ENCODE assay signal across 13 cellular contexts in the genomic region with DNA sequence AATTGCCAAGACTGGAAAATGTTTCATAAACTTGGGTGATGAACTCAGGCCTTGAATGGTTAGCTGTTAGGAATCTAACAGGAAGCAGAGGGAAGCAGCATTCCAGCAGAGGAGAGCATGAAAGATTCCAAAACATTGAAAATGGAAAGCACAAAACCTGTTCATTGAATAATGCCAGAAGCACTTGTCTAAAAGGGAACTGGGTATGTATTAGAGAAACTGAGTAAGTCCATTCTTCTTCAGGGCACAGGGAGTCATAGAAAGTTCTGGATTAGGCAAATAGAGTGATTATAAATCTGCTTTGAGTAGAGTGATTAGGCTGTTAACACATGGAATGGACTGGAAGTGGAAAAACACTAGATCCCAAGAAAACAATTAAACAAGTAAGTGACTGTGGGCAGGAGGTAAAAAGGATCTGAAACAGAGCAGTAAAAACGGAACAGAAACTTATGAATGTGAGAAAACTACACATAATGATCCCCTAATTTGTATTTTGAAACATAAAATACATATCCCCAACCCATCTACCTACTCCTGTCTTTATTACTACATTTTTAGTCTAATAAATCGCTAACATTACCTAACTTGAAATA.
DNase-seq lines count a peak whose midpoint lies in the region; ATAC-seq and TF ChIP-seq lines count a peak whose summit lies in the region.
"Had no signal": no experiment of that assay in that cellular context is flagged by ENCODE, and none has a peak within 500 bp of the region (broad histone marks: within the 10 kb centered on the region; RNA-seq: fewer than 3 reads in every experiment).

No MANE protein-coding gene starts in this region.

- H3K9me3 ChIP-seq in gastrocnemius medialis: no peaks in the 10 kb centered on the region
- H3K9me3 ChIP-seq: Caco-2, pancreas, vagina had no signal

- intact Hi-C loops in Right ventricle myocardium inferior (cut with DNase I) (no loop called here), gastrocnemius medialis (cut with DNase I; ENCODE audit: low total_unique reads) (no loop called here)

- H3K27me3 ChIP-seq in gastrocnemius medialis: no peaks in the 10 kb centered on the region
- H3K27me3 ChIP-seq: pancreas, vagina had no signal

- TF ChIP-seq CTCF in gastrocnemius medialis (IDR thresholded peaks at IDR 0.05 in 4 of 5, conservative IDR thresholded peaks at IDR 0.05 in 1 of 5): no peak

- H3K4me3 ChIP-seq in gastrocnemius medialis: no peak overlapping the region
- H3K4me3 ChIP-seq: pancreas, vagina had no signal

- peak; percentile 2 for DNase-seq in germinal center (ENCODE audit: low spot score)
- no peak for DNase-seq in NCI-H748 treated with DMSO at 0.1 percent for 48 hours (lab: John Stamatoyannopoulos, UW)
- no peak for DNase-seq in Right ventricle myocardium inferior (ENCODE audit: missing footprints)
- DNase-seq in gastrocnemius medialis: no peak
- DNase-seq in anterior cingulate cortex (lab: John Stamatoyannopoulos, UW): no peak
- DNase-seq: activated CD4-positive, alpha-beta T cell treated with anti-CD3 and anti-CD28 coated beads for 1 hour; Caco-2; kidney; pancreas had no signal

- no peaks in the 10 kb centered on the region for H3K4me1 ChIP-seq in gastrocnemius medialis
- H3K4me1 ChIP-seq: Caco-2, pancreas, vagina had no signal

- ATAC-seq in GM18867 (IDR thresholded peaks at IDR 0.05; ENCODE audit: unreplicated experiment) (peak; percentile 98), GM21723 (IDR thresholded peaks at IDR 0.05; ENCODE audit: unreplicated experiment) (peak; percentile 99), HG03280 (IDR thresholded peaks at IDR 0.05; ENCODE audit: unreplicated experiment) (peak; percentile 98), Right ventricle myocardium inferior (no peak), gastrocnemius medialis (no peak)
- ATAC-seq: pancreas had no signal

- in situ Hi-C loops in gastrocnemius medialis (cut with MboI; ENCODE audit: low sequenced_read_pairs in 4 of 4): no loop called here

- TF ChIP-seq POLR2A in gastrocnemius medialis (IDR thresholded peaks at IDR 0.05): no peak

- no peak overlapping the region for H3K27ac ChIP-seq in gastrocnemius medialis
- H3K27ac ChIP-seq: pancreas, vagina had no signal

- peaks cover 0 to 27% of the 10 kb centered on the region in 2 donors for H3K36me3 ChIP-seq in gastrocnemius medialis
- H3K36me3 ChIP-seq: pancreas had no signal

Comparison
In these comparisons a context has a peak if more than half of its experiments do, and no peak if none do; other contexts are left out.
1. ATAC-seq: peak in GM18867 (single experiment), GM21723 (single experiment) and HG03280 (single experiment); none in Right ventricle myocardium inferior (single experiment) and gastrocnemius medialis (0 of 2).